14 cellular contexts compared by ENCODE assay signal in genomic region chr17:6599364-6599763, GRCh38. TPM values are rescaled to one million over a fixed set of nuclear protein-coding genes. Genes with fewer than 3 reads are reported as not detected.
A peak's percentile ranks its signal among the peaks of the same experiment; 100 is the strongest.
DNase-seq lines count a peak whose midpoint lies in the region; FAIRE-seq and TF ChIP-seq lines count a peak whose summit lies in the region.
"Had no signal": no experiment of that assay in that cellular context is flagged by ENCODE, and none has a peak within 500 bp of the region (broad histone marks: within the 10 kb centered on the region; RNA-seq: fewer than 3 reads in every experiment).

No MANE protein-coding gene starts in this region.

- no peak overlapping the region for H3K27ac ChIP-seq in kidney (ENCODE audit: low read depth in 2 of 2, low read length in 2 of 2)
- H3K27ac ChIP-seq: RWPE1 had no signal

- DNase-seq in EH (ENCODE audit: low read depth) (peak; percentile 30), RPMI8226 (peak; percentile 22), fibroblast of peridontal ligament (ENCODE audit: extremely low read depth) (peak; percentile 48), progenitor cell of endocrine pancreas (ENCODE audit: low spot score, unreplicated experiment) (no peak), kidney (no peak), COLO829 (ENCODE audit: low spot score) (no peak), HEK293T (ENCODE audit: extremely low spot score) (no peak), NCI-H1105 (lab: John Stamatoyannopoulos, UW) (no peak)
- DNase-seq: activated CD4-positive, alpha-beta T cell treated with anti-CD3 and anti-CD28 coated beads, Interleukin-2, amount 50 U/mL, for 1 hour; effector CD8-positive, alpha-beta T cell; naive thymus-derived CD8-positive, alpha-beta T cell had no signal

- no peak overlapping the region for H3K4me3 Mint-ChIP-seq in progenitor cell of endocrine pancreas (ENCODE audit: low read depth)
- H3K4me3 Mint-ChIP-seq: activated naive CD4-positive, alpha-beta T cell treated with anti-CD3 and anti-CD28 coated beads, Interleukin-2, amount 50 U/mL, for 24 hours; naive thymus-derived CD8-positive, alpha-beta T cell; stimulated activated naive CD8-positive, alpha-beta T cell treated with anti-CD3 and anti-CD28 coated beads, Interleukin-15, Interleukin-2, amounts not matched to agents 100 ng/mL and 50 ng/mL, for 24 hours had no signal

- no peaks in the 10 kb centered on the region for H3K9me3 ChIP-seq in kidney (ENCODE audit: control insufficient read depth in 1 of 2, low read length in 2 of 2)

- H3K27ac Mint-ChIP-seq in progenitor cell of endocrine pancreas = peak overlapping the region; percentile 81
- H3K27ac Mint-ChIP-seq: activated naive CD4-positive, alpha-beta T cell treated with anti-CD3 and anti-CD28 coated beads, Interleukin-2, amount 50 U/mL, for 24 hours; stimulated activated naive CD8-positive, alpha-beta T cell treated with anti-CD3 and anti-CD28 coated beads, Interleukin-15, Interleukin-2, amounts not matched to agents 100 ng/mL and 50 ng/mL, for 24 hours had no signal

- H3K36me3 Mint-ChIP-seq in progenitor cell of endocrine pancreas (ENCODE audit: insufficient read depth) = peaks cover 22% of the 10 kb centered on the region

- CTCF ChIA-PET in HEK293T (lab: Yijun Ruan, JAX) = no interaction called here

- intact Hi-C loops in kidney (cut with DNase I) = no loop called here

- peaks cover 12 to 17% of the 10 kb centered on the region in 2 donors for H3K36me3 ChIP-seq in kidney (ENCODE audit: control insufficient read depth in 1 of 2, insufficient read depth in 2 of 2, low read length in 2 of 2)

- peaks cover 0 to 7% of the 10 kb centered on the region in 2 donors for H3K4me1 ChIP-seq in kidney (ENCODE audit: control insufficient read depth in 1 of 2, insufficient read depth in 1 of 2, low read depth in 1 of 2, low read length in 2 of 2)

- H3K9me3 Mint-ChIP-seq in progenitor cell of endocrine pancreas (ENCODE audit: low read depth) = no peaks in the 10 kb centered on the region
- H3K9me3 Mint-ChIP-seq: activated naive CD4-positive, alpha-beta T cell treated with anti-CD3 and anti-CD28 coated beads, Interleukin-2, amount 50 U/mL, for 24 hours; naive thymus-derived CD8-positive, alpha-beta T cell; stimulated activated naive CD8-positive, alpha-beta T cell treated with anti-CD3 and anti-CD28 coated beads, Interleukin-15, Interleukin-2, amounts not matched to agents 100 ng/mL and 50 ng/mL, for 24 hours had no signal

- H3K4me1 Mint-ChIP-seq in progenitor cell of endocrine pancreas (ENCODE audit: low read depth) = peaks cover 20% of the 10 kb centered on the region

- H3K4me3 ChIP-seq in kidney (ENCODE audit: low read length in 2 of 2) = no peak overlapping the region

- no peaks in the 10 kb centered on the region for H3K27me3 Mint-ChIP-seq in progenitor cell of endocrine pancreas
- H3K27me3 Mint-ChIP-seq: activated naive CD4-positive, alpha-beta T cell treated with anti-CD3 and anti-CD28 coated beads, Interleukin-2, amount 50 U/mL, for 24 hours; naive thymus-derived CD8-positive, alpha-beta T cell; stimulated activated naive CD8-positive, alpha-beta T cell treated with anti-CD3 and anti-CD28 coated beads, Interleukin-15, Interleukin-2, amounts not matched to agents 100 ng/mL and 50 ng/mL, for 24 hours had no signal

- TF ChIP-seq CTCF in progenitor cell of endocrine pancreas (IDR thresholded peaks at IDR 0.05; ENCODE audit: unreplicated experiment) (no peak), kidney (IDR thresholded peaks at IDR 0.05; ENCODE audit: borderline replicate concordance, extremely low read depth, insufficient read depth) (no peak)

- FAIRE-seq in kidney (lab: Jason Lieb, UNC) = no peak

- H3K9ac ChIP-seq in kidney (ENCODE audit: low read length in 2 of 2) = no peak overlapping the region

- POLR2A ChIA-PET in HEK293T (lab: Yijun Ruan, JAX) = no interaction called here

TF ChIP-seq in HEK293T, 16 proteins besides CTCF, POLR2A, EP300 and RAD21:
- no peak for TF ChIP-seq CTBP1 (IDR thresholded peaks at IDR 0.05; ENCODE audit: borderline replicate concordance)
- TF ChIP-seq FOXM1 (IDR thresholded peaks at IDR 0.05; ENCODE audit: borderline replicate concordance) = no peak
- TF ChIP-seq FOXA1 (IDR thresholded peaks at IDR 0.05) = no peak
- TF ChIP-seq NFRKB (IDR thresholded peaks at IDR 0.05) = no peak
- no peak for TF ChIP-seq TARDBP (IDR thresholded peaks at IDR 0.05)
- no peak for TF ChIP-seq SUZ12 (IDR thresholded peaks at IDR 0.05)

RNA-seq across cellular contexts. Expression of gene KIAA0753, which starts 41.1 kb away (rescaled TPM):
- 55.9 and 58.2 TPM in 2 replicates for total RNA-seq in progenitor cell of endocrine pancreas
- 21.8 TPM for total RNA-seq in kidney
- 4.2 TPM for polyA plus RNA-seq in kidney (ENCODE audit: insufficient read depth, low read depth, low replicate concordance)

RNA-seq across cellular contexts. Expression of gene TXNDC17, which starts 41.5 kb away (rescaled TPM):
- total RNA-seq in progenitor cell of endocrine pancreas (104 and 105 TPM in 2 replicates), kidney (56.7 TPM)
- polyA plus RNA-seq in kidney (ENCODE audit: insufficient read depth, low read depth, low replicate concordance) = 394 TPM

RNA-seq across cellular contexts. Expression of gene PITPNM3, which starts 43.0 kb away (rescaled TPM):
- total RNA-seq in progenitor cell of endocrine pancreas (2.8 and 3.3 TPM in 2 replicates), kidney (9.1 TPM)
- polyA plus RNA-seq in kidney (ENCODE audit: insufficient read depth, low read depth, low replicate concordance) = 1.8 TPM
- polyA plus RNA-seq: naive thymus-derived CD8-positive, alpha-beta T cell had no signal

RNA-seq across cellular contexts. Expression of gene MED31, which starts 52.0 kb away (rescaled TPM):
- total RNA-seq in progenitor cell of endocrine pancreas (17.8 and 18.2 TPM in 2 replicates), kidney (15.9 TPM)
- polyA plus RNA-seq in kidney (ENCODE audit: insufficient read depth, low read depth, low replicate concordance) = 21.0 TPM

RNA-seq across cellular contexts. Expression of gene C17orf100, which starts 52.2 kb away (rescaled TPM):
- total RNA-seq in progenitor cell of endocrine pancreas (6.1 TPM in 2 replicates), kidney (3.4 TPM)
- 3.7 TPM for polyA plus RNA-seq in kidney (ENCODE audit: insufficient read depth, low read depth, low replicate concordance)

Comparison
In these comparisons a context has a peak if more than half of its experiments do, and no peak if none do; other contexts are left out.
1. DNase-seq: peak in EH (single experiment), RPMI8226 (single experiment) and fibroblast of peridontal ligament (single experiment); none in progenitor cell of endocrine pancreas (single experiment), kidney (single experiment), COLO829 (single experiment), HEK293T (single experiment) and NCI-H1105 (single experiment).